In the genomic region with DNA sequence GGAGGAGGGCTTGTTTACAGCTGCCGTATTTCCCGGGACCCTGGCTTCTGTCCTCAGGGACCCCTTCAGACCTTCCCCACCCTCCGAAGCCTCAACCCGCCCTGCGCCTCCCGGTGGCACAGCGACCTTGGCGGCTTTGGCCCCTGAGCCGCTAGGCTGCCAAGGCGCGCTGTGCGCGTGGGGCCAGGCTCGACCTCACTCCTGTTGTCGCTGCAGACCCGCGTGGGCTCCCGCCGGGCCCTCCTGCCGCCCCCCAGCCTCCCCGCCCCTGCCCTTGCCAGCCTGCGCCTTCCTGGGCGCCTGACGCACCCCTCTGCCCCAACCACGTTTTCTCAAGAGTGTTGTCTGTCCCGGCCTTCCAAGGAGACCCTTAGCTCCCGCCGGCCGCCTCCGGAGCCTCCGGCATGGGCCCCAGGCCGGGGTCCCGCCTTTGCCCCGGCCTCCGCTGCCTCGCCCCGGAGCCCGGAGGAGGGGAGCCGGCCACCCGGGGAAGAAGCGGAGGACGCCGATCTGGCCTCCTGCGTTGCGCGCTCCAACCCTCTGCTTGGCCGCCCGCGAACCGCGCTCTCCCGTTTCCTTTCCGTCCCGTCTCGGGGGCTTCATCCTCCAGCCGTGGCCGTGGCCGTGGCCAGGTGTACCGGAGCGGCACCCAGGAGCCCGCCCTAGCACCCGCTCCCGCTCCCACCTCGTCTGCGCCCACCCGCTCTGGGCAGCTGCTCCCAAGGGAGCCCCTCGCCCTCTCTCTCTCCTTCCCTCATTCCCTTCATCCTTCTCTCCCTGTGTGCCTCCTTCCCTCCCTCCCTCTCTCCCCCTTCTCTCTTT, we compare ENCODE assay signal across 8 cellular contexts. TPM values are rescaled to one million over a fixed set of nuclear protein-coding genes. Genes with fewer than 3 reads are reported as not detected.
A peak's percentile ranks its signal among the peaks of the same experiment; 100 is the strongest.
DNase-seq lines count a peak whose midpoint lies in the region; ATAC-seq and TF ChIP-seq lines count a peak whose summit lies in the region.

No MANE protein-coding gene starts in this region.

- H3K4me1 ChIP-seq in mononuclear cell (ENCODE audit: insufficient read depth, low read length) (peaks cover 15% of the 10 kb centered on the region), thymus (ENCODE audit: control insufficient read depth, insufficient read depth, low read length) (peaks cover 7% of the 10 kb centered on the region)

- intact Hi-C loops in dorsolateral prefrontal cortex (cut with DNase I): no loop called here

- peaks cover 3% of the 10 kb centered on the region for H3K36me3 Mint-ChIP-seq in T-helper 2 cell treated with Interferon-gamma antibody and Interleukin-4, amounts not matched to agents 5 μg/mL and 100 μg/mL, for 36 hours (ENCODE audit: low read depth)

- H3K27me3 ChIP-seq in dorsolateral prefrontal cortex (no peaks in the 10 kb centered on the region), mononuclear cell (ENCODE audit: insufficient read depth, low read length) (peaks cover 15% of the 10 kb centered on the region), thymus (ENCODE audit: control insufficient read depth, insufficient read depth) (peaks cover 12% of the 10 kb centered on the region)

- TF ChIP-seq CTCF in dorsolateral prefrontal cortex (IDR thresholded peaks at IDR 0.05 in 54 of 56, conservative IDR thresholded peaks at IDR 0.05 in 2 of 56; ENCODE audit: low read depth in 1 of 56, partially characterized antibody in 56 of 56): no peak

- H3K9me3 ChIP-seq in mononuclear cell (ENCODE audit: low read depth, low read length) (no peaks in the 10 kb centered on the region), thymus (ENCODE audit: control insufficient read depth) (no peaks in the 10 kb centered on the region)

- no peak for ATAC-seq in HG03175 (IDR thresholded peaks at IDR 0.05; ENCODE audit: unreplicated experiment)

- H3K27me3 Mint-ChIP-seq in T-helper 2 cell treated with Interferon-gamma antibody and Interleukin-4, amounts not matched to agents 5 μg/mL and 100 μg/mL, for 36 hours (ENCODE audit: low read depth): peaks cover 17% of the 10 kb centered on the region

- DNase-seq in GM03348 (ENCODE audit: low spot score) (peak; percentile 57), dorsolateral prefrontal cortex (peak in 2 of 10 donors; percentile 22 to 29), NCI-H345 treated with DMSO at 0.1 percent for 48 hours (lab: John Stamatoyannopoulos, UW; ENCODE audit: unreplicated experiment) (no peak), inferior parietal cortex (ENCODE audit: extremely low spot score) (no peak)
- peak; percentile 21 for DNase-seq in T-helper 2 cell treated with Interferon-gamma antibody and Interleukin-4, amounts not matched to agents 5 μg/mL and 100 μg/mL, for 36 hours (ENCODE audit: low spot score)

- peaks cover 4% of the 10 kb centered on the region for H3K4me1 Mint-ChIP-seq in T-helper 2 cell treated with Interferon-gamma antibody and Interleukin-4, amounts not matched to agents 5 μg/mL and 100 μg/mL, for 36 hours (ENCODE audit: low read depth)

- peaks cover 7% of the 10 kb centered on the region for H3K9me3 Mint-ChIP-seq in T-helper 2 cell treated with Interferon-gamma antibody and Interleukin-4, amounts not matched to agents 5 μg/mL and 100 μg/mL, for 36 hours

- H3K27ac Mint-ChIP-seq in T-helper 2 cell treated with Interferon-gamma antibody and Interleukin-4, amounts not matched to agents 5 μg/mL and 100 μg/mL, for 36 hours: no peak overlapping the region

- H3K27ac ChIP-seq in dorsolateral prefrontal cortex (peak overlapping the region in 14 of 59 donors; percentile 1 to 74 (median 39)), thymus (ENCODE audit: low read depth) (no peak overlapping the region)

- peak overlapping the region; percentile 66 for H3K4me3 Mint-ChIP-seq in T-helper 2 cell treated with Interferon-gamma antibody and Interleukin-4, amounts not matched to agents 5 μg/mL and 100 μg/mL, for 36 hours

- peak overlapping the region; percentile 45 to 84 (median 67) for H3K4me3 ChIP-seq in dorsolateral prefrontal cortex
- H3K4me3 ChIP-seq in mononuclear cell (ENCODE audit: low read length): peak overlapping the region; percentile 25
- peak overlapping the region; percentile 55 for H3K4me3 ChIP-seq in thymus (ENCODE audit: low read length)

- H3K36me3 ChIP-seq in thymus (ENCODE audit: control insufficient read depth, insufficient read depth): no peaks in the 10 kb centered on the region

- 2% methylated on average over 67 of the region's 67 CpGs for WGBS in thymus

RNA-seq across cellular contexts. Expression of a gene that starts 19.9 kb away (rescaled TPM):
- 100 to 1,000 TPM; 150 to 242 (median 182) TPM for total RNA-seq in dorsolateral prefrontal cortex
- total RNA-seq in mononuclear cell: 466 TPM
- 144 TPM for polyA plus RNA-seq in thymus

Comparison
In these comparisons a context has a peak if more than half of its experiments do, and no peak if none do; other contexts are left out.
1. DNase-seq: peak in GM03348 (single experiment) and T-helper 2 cell treated with Interferon-gamma antibody and Interleukin-4, amounts not matched to agents 5 μg/mL and 100 μg/mL, for 36 hours (single experiment); none in NCI-H345 treated with DMSO at 0.1 percent for 48 hours (single experiment) and inferior parietal cortex (single experiment).
2. Peak in every context shown above with its lines, with median percentiles within 50 percentile points of each other: H3K4me3 ChIP-seq.